Comparison of ENCODE assay signal across 1 cellular context in genomic region chr16:84738255-84739038, GRCh38.
A peak's percentile ranks its signal among the peaks of the same experiment; 100 is the strongest.
TF ChIP-seq lines count a peak whose summit lies in the region.

No MANE protein-coding gene starts in this region.

TF ChIP-seq in K562, 482 proteins besides CTCF, POLR2A, EP300 and RAD21 (continued from another document and continues in another):
- TF ChIP-seq PKNOX1 (IDR thresholded peaks at IDR 0.05) (peak; percentile 86), ZNF324 (CRISPR knock-in tag; IDR thresholded peaks at IDR 0.05) (no peak), NFATC3 (IDR thresholded peaks at IDR 0.05) (no peak), THRB (CRISPR knock-in tag; conservative IDR thresholded peaks at IDR 0.05) (no peak), ZNF408 (CRISPR knock-in tag; IDR thresholded peaks at IDR 0.05; ENCODE audit: low read depth) (no peak), POLR2B (IDR thresholded peaks at IDR 0.05; ENCODE audit: low read depth, partially characterized antibody) (peak; percentile 5), RBM17 (IDR thresholded peaks at IDR 0.05; ENCODE audit: borderline replicate concordance, low read depth, low read length) (no peak), DIDO1 (tag; IDR thresholded peaks at IDR 0.05; ENCODE audit: low read depth) (no peak), OTX1 (CRISPR knock-in tag; IDR thresholded peaks at IDR 0.05) (no peak), HDAC1 (IDR thresholded peaks at IDR 0.05) (no peak), PTRF (tag; IDR thresholded peaks at IDR 0.05) (no peak), SMARCA5 (IDR thresholded peaks at IDR 0.05) (no peak), SMC3 (conservative IDR thresholded peaks at IDR 0.05; ENCODE audit: insufficient read depth, low read depth, low read length) (peak; percentile 72), MCM2 (IDR thresholded peaks at IDR 0.05; ENCODE audit: low read depth) (no peak), KLF16 (IDR thresholded peaks at IDR 0.05) (no peak), CBX8 (IDR thresholded peaks at IDR 0.05; ENCODE audit: borderline replicate concordance, extremely low read depth, low read depth, low read length, poor library complexity, severe bottlenecking) (no peak), TSC22D4 (tag; IDR thresholded peaks at IDR 0.05) (no peak), FOXJ3 (CRISPR knock-in tag; IDR thresholded peaks at IDR 0.05) (no peak), TARDBP (IDR thresholded peaks at IDR 0.05) (peak; percentile 38; the same call in 1 of the 2 replicates), PTTG1 (tag; IDR thresholded peaks at IDR 0.05; ENCODE audit: low read depth) (no peak), RCOR1 (IDR thresholded peaks at IDR 0.05; ENCODE audit: borderline replicate concordance in 1 of 2, low read depth in 2 of 2, low read length in 2 of 2) (peak in 1 of 2 experiments; percentile 34; a peak in 1 of 4 replicates), EHMT2 (IDR thresholded peaks at IDR 0.05) (no peak), CREB3 (tag; conservative IDR thresholded peaks at IDR 0.05; ENCODE audit: low read depth) (no peak), CEBPG (CRISPR knock-in tag; IDR thresholded peaks at IDR 0.05) (no peak), CEBPG (tag; conservative IDR thresholded peaks at IDR 0.05 in 1 of 2, IDR thresholded peaks at IDR 0.05 in 1 of 2) (no peak), SREBF1 (IDR thresholded peaks at IDR 0.05; ENCODE audit: borderline replicate concordance, low read depth, low read length) (no peak), CBX1 (IDR thresholded peaks at IDR 0.05; ENCODE audit: low read depth) (no peak), ZNF24 (IDR thresholded peaks at IDR 0.05) (no peak), FOXA3 (CRISPR knock-in tag; conservative IDR thresholded peaks at IDR 0.05 in 1 of 2, IDR thresholded peaks at IDR 0.05 in 1 of 2) (no peak), SIN3B (IDR thresholded peaks at IDR 0.05; ENCODE audit: low read depth) (no peak), ZBTB7A (IDR thresholded peaks at IDR 0.05; ENCODE audit: borderline replicate concordance, control insufficient read depth, low read depth, low read length) (no peak), SNRNP70 (optimal IDR thresholded peaks at IDR 0.05; ENCODE audit: low read depth, low read length) (no peak), PHB2 (IDR thresholded peaks at IDR 0.05; ENCODE audit: low read depth) (no peak), ZBTB1 (CRISPR knock-in tag; IDR thresholded peaks at IDR 0.05; ENCODE audit: borderline replicate concordance, low read depth) (0 out of 2 replicates have a peak, but pooled peaks have one; percentile 43), TGIF2 (CRISPR knock-in tag; IDR thresholded peaks at IDR 0.05) (0 out of 2 replicates have a peak, but pooled peaks have one; percentile 37), BHLHE40 (IDR thresholded peaks at IDR 0.05; ENCODE audit: low read length) (0 out of 2 replicates have a peak, but pooled peaks have one; percentile 19), SLC30A9 (CRISPR knock-in tag; IDR thresholded peaks at IDR 0.05) (no peak), ZNF778 (CRISPR knock-in tag; IDR thresholded peaks at IDR 0.05) (no peak), PHF21A (IDR thresholded peaks at IDR 0.05; ENCODE audit: borderline replicate concordance, low read depth) (no peak), ZNF263 (CRISPR knock-in tag; IDR thresholded peaks at IDR 0.05; ENCODE audit: borderline replicate concordance) (peak; percentile 34; the same call in 1 of the 2 replicates), HNRNPL (IDR thresholded peaks at IDR 0.05; ENCODE audit: low read depth, low read length) (0 out of 2 replicates have a peak, but pooled peaks have one; percentile 33), SRSF9 (IDR thresholded peaks at IDR 0.05; ENCODE audit: borderline replicate concordance, low read depth, low read length) (no peak), ETV6 (IDR thresholded peaks at IDR 0.05; ENCODE audit: borderline replicate concordance in 1 of 2, low read depth in 2 of 2, low read length in 1 of 2) (no peak), ETV6 (CRISPR knock-in tag; IDR thresholded peaks at IDR 0.05; ENCODE audit: borderline replicate concordance) (no peak), TEAD4 (IDR thresholded peaks at IDR 0.05; ENCODE audit: low read length) (0 out of 2 replicates have a peak, but pooled peaks have one; percentile 6), TEAD4 (CRISPR knock-in tag; IDR thresholded peaks at IDR 0.05; ENCODE audit: borderline replicate concordance) (no peak), TAF15 (IDR thresholded peaks at IDR 0.05; ENCODE audit: low read depth, low read length) (no peak), HNRNPUL1 (IDR thresholded peaks at IDR 0.05; ENCODE audit: low read length) (0 out of 2 replicates have a peak, but pooled peaks have one; percentile 68), DNMT1 (IDR thresholded peaks at IDR 0.05) (no peak), RFX1 (IDR thresholded peaks at IDR 0.05) (no peak), ZNF75A (CRISPR knock-in tag; IDR thresholded peaks at IDR 0.05) (no peak), XRCC3 (IDR thresholded peaks at IDR 0.05) (no peak), RBM25 (IDR thresholded peaks at IDR 0.05; ENCODE audit: low read depth, low read length, severe bottlenecking) (no peak), GABPB1 (CRISPR knock-in tag; IDR thresholded peaks at IDR 0.05) (0 out of 2 replicates have a peak, but pooled peaks have one; percentile 48), SOX6 (IDR thresholded peaks at IDR 0.05) (no peak), MAFG (tag; conservative IDR thresholded peaks at IDR 0.05) (no peak), ZNF217 (CRISPR knock-in tag; IDR thresholded peaks at IDR 0.05) (no peak), NR2F6 (CRISPR knock-in tag; IDR thresholded peaks at IDR 0.05) (no peak), ZSCAN29 (IDR thresholded peaks at IDR 0.05) (no peak), PYGO2 (tag; IDR thresholded peaks at IDR 0.05) (no peak), POLR2G (IDR thresholded peaks at IDR 0.05; ENCODE audit: low read depth, low read length) (no peak), RUNX1 (IDR thresholded peaks at IDR 0.05; ENCODE audit: low read depth) (no peak)
- TF ChIP-seq, protein P1, sequence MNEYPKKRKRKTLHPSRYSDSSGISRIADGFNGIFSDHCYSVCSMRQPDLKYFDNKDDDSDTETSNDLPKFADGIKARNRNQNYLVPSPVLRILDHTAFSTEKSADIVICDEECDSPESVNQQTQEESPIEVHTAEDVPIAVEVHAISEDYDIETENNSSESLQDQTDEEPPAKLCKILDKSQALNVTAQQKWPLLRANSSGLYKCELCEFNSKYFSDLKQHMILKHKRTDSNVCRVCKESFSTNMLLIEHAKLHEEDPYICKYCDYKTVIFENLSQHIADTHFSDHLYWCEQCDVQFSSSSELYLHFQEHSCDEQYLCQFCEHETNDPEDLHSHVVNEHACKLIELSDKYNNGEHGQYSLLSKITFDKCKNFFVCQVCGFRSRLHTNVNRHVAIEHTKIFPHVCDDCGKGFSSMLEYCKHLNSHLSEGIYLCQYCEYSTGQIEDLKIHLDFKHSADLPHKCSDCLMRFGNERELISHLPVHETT (CRISPR knock-in tag; conservative IDR thresholded peaks at IDR 0.05 in 1 of 2, IDR thresholded peaks at IDR 0.05 in 1 of 2): no peak
- TF ChIP-seq, protein P2, sequence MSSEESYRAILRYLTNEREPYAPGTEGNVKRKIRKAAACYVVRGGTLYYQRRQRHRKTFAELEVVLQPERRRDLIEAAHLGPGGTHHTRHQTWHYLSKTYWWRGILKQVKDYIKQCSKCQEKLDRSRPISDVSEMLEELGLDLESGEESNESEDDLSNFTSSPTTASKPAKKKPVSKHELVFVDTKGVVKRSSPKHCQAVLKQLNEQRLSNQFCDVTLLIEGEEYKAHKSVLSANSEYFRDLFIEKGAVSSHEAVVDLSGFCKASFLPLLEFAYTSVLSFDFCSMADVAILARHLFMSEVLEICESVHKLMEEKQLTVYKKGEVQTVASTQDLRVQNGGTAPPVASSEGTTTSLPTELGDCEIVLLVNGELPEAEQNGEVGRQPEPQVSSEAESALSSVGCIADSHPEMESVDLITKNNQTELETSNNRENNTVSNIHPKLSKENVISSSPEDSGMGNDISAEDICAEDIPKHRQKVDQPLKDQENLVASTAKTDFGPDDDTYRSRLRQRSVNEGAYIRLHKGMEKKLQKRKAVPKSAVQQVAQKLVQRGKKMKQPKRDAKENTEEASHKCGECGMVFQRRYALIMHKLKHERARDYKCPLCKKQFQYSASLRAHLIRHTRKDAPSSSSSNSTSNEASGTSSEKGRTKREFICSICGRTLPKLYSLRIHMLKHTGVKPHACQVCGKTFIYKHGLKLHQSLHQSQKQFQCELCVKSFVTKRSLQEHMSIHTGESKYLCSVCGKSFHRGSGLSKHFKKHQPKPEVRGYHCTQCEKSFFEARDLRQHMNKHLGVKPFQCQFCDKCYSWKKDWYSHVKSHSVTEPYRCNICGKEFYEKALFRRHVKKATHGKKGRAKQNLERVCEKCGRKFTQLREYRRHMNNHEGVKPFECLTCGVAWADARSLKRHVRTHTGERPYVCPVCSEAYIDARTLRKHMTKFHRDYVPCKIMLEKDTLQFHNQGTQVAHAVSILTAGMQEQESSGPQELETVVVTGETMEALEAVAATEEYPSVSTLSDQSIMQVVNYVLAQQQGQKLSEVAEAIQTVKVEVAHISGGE (CRISPR knock-in tag; IDR thresholded peaks at IDR 0.05): no peak
- TF ChIP-seq, protein P3, sequence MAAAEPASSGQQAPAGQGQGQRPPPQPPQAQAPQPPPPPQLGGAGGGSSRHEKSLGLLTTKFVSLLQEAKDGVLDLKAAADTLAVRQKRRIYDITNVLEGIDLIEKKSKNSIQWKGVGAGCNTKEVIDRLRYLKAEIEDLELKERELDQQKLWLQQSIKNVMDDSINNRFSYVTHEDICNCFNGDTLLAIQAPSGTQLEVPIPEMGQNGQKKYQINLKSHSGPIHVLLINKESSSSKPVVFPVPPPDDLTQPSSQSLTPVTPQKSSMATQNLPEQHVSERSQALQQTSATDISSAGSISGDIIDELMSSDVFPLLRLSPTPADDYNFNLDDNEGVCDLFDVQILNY (CRISPR knock-in tag; IDR thresholded peaks at IDR 0.05): no peak
- TF ChIP-seq, protein P4, sequence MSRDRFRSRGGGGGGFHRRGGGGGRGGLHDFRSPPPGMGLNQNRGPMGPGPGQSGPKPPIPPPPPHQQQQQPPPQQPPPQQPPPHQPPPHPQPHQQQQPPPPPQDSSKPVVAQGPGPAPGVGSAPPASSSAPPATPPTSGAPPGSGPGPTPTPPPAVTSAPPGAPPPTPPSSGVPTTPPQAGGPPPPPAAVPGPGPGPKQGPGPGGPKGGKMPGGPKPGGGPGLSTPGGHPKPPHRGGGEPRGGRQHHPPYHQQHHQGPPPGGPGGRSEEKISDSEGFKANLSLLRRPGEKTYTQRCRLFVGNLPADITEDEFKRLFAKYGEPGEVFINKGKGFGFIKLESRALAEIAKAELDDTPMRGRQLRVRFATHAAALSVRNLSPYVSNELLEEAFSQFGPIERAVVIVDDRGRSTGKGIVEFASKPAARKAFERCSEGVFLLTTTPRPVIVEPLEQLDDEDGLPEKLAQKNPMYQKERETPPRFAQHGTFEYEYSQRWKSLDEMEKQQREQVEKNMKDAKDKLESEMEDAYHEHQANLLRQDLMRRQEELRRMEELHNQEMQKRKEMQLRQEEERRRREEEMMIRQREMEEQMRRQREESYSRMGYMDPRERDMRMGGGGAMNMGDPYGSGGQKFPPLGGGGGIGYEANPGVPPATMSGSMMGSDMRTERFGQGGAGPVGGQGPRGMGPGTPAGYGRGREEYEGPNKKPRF (IDR thresholded peaks at IDR 0.05; ENCODE audit: low read depth, low read length): no peak
- TF ChIP-seq, protein P5, sequence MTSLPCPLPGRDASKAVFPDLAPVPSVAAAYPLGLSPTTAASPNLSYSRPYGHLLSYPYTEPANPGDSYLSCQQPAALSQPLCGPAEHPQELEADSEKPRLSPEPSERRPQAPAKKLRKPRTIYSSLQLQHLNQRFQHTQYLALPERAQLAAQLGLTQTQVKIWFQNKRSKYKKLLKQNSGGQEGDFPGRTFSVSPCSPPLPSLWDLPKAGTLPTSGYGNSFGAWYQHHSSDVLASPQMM (CRISPR knock-in tag; IDR thresholded peaks at IDR 0.05): no peak
- TF ChIP-seq, protein P6, sequence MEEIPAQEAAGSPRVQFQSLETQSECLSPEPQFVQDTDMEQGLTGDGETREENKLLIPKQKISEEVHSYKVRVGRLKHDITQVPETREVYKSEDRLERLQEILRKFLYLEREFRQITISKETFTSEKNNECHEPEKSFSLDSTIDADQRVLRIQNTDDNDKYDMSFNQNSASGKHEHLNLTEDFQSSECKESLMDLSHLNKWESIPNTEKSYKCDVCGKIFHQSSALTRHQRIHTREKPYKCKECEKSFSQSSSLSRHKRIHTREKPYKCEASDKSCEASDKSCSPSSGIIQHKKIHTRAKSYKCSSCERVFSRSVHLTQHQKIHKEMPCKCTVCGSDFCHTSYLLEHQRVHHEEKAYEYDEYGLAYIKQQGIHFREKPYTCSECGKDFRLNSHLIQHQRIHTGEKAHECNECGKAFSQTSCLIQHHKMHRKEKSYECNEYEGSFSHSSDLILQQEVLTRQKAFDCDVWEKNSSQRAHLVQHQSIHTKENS (CRISPR knock-in tag; IDR thresholded peaks at IDR 0.05): no peak
